8 cellular contexts compared by ENCODE assay signal in genomic region chr12:49345840-49346658, GRCh38. TPM values are rescaled to one million over a fixed set of nuclear protein-coding genes. Genes with fewer than 3 reads are reported as not detected.
A peak's percentile ranks its signal among the peaks of the same experiment; 100 is the strongest.
DNase-seq lines count a peak whose midpoint lies in the region; ATAC-seq and TF ChIP-seq lines count a peak whose summit lies in the region.

No MANE protein-coding gene starts in this region.

- H3K4me1 ChIP-seq in liver (ENCODE audit: control insufficient read depth in 4 of 4, insufficient read depth in 4 of 4, low read length in 3 of 4) (peaks cover 31 to 60% (median 47%) of the 10 kb centered on the region in 4 donors), thyroid gland (peaks cover 47 to 75% of the 10 kb centered on the region in 2 donors)

- H3K9me3 ChIP-seq in liver (ENCODE audit: control insufficient read depth in 4 of 4, low read length in 3 of 4) = no peaks in the 10 kb centered on the region
- no peaks in the 10 kb centered on the region for H3K9me3 ChIP-seq in thyroid gland

- TF ChIP-seq CTCF in liver (IDR thresholded peaks at IDR 0.05; ENCODE audit: low read depth, low read length, missing input control) = no peak
- TF ChIP-seq CTCF in thyroid gland (IDR thresholded peaks at IDR 0.05) = no peak

- H3K9me3 Mint-ChIP-seq in activated T-helper 1 cell treated with anti-CD3 and anti-CD28 coated beads, Interleukin-12 subunit alpha, Interleukin-12 subunit beta, Interleukin-2, Interleukin-4 antibody, amounts not matched to agents 30 ng/mL and 10 ng/mL and 1 ng/mL, durations not matched to agents 14 hours and 24 hours and 36 hours = no peaks in the 10 kb centered on the region

- no peak overlapping the region for H3K9ac ChIP-seq in liver (ENCODE audit: low read depth in 1 of 2, low read length in 2 of 2)

- H3K36me3 Mint-ChIP-seq in activated T-helper 1 cell treated with anti-CD3 and anti-CD28 coated beads, Interleukin-12 subunit alpha, Interleukin-12 subunit beta, Interleukin-2, Interleukin-4 antibody, amounts not matched to agents 30 ng/mL and 10 ng/mL and 1 ng/mL, durations not matched to agents 14 hours and 24 hours and 36 hours (ENCODE audit: low read depth) = no peaks in the 10 kb centered on the region

- TF ChIP-seq POLR2A in thyroid gland (IDR thresholded peaks at IDR 0.05) = no peak

- peak; percentile 60 for DNase-seq in activated effector memory CD4-positive, alpha-beta T cell treated with anti-CD3 and anti-CD28 coated beads, Interleukin-2, amount 50 U/mL, for 16 hours
- DNase-seq in activated effector memory CD4-positive, alpha-beta T cell treated with Interleukin-2 at 50 U/mL for 16 hours = no peak
- DNase-seq in activated T-helper 1 cell treated with anti-CD3 and anti-CD28 coated beads, Interleukin-12 subunit alpha, Interleukin-12 subunit beta, Interleukin-2, Interleukin-4 antibody, amounts not matched to agents 30 ng/mL and 10 ng/mL and 1 ng/mL, durations not matched to agents 14 hours and 24 hours and 36 hours (ENCODE audit: low spot score) = no peak
- DNase-seq in thyroid gland (peak; percentile 25 to 28), cerebellar cortex (ENCODE audit: low spot score) (no peak)

- H3K27me3 ChIP-seq in liver (ENCODE audit: control insufficient read depth in 4 of 4, insufficient read depth in 4 of 4, low read length in 3 of 4) = no peaks in the 10 kb centered on the region
- no peaks in the 10 kb centered on the region for H3K27me3 ChIP-seq in thyroid gland

- peak overlapping the region; percentile 79 for H3K4me3 Mint-ChIP-seq in activated T-helper 1 cell treated with anti-CD3 and anti-CD28 coated beads, Interleukin-12 subunit alpha, Interleukin-12 subunit beta, Interleukin-2, Interleukin-4 antibody, amounts not matched to agents 30 ng/mL and 10 ng/mL and 1 ng/mL, durations not matched to agents 14 hours and 24 hours and 36 hours

- WGBS in liver = 2% methylated on average over 60 of the region's 60 CpGs
- WGBS in thyroid gland, 2 donors = 5 to 8% methylated on average over 50 to 60 of the region's 60 CpGs

- H3K27ac ChIP-seq in liver (ENCODE audit: low read depth in 1 of 2, low read length in 2 of 2) = peak overlapping the region in 1 of 2 donors; percentile 49
- H3K27ac ChIP-seq in thyroid gland = peak overlapping the region in 2 of 3 donors; percentile 61 to 86

- H3K4me3 ChIP-seq in liver (ENCODE audit: low read depth in 1 of 3, low read length in 3 of 3) (peak overlapping the region in 2 of 3 donors; percentile 51 to 67), thyroid gland (replicated peaks in 1 of 3) (peak overlapping the region; percentile 3 to 26 (median 21))

- no peak overlapping the region for H3K27ac Mint-ChIP-seq in activated T-helper 1 cell treated with anti-CD3 and anti-CD28 coated beads, Interleukin-12 subunit alpha, Interleukin-12 subunit beta, Interleukin-2, Interleukin-4 antibody, amounts not matched to agents 30 ng/mL and 10 ng/mL and 1 ng/mL, durations not matched to agents 14 hours and 24 hours and 36 hours

- intact Hi-C loops in activated T-helper 1 cell treated with anti-CD3 and anti-CD28 coated beads, Interleukin-12 subunit alpha, Interleukin-12 subunit beta, Interleukin-2, Interleukin-4 antibody, amounts not matched to agents 30 ng/mL and 10 ng/mL and 1 ng/mL, durations not matched to agents 14 hours and 24 hours and 36 hours (cut with micrococcal nuclease) = loop anchor here (1.0 to 2.0 kb wide), 2 partner anchors 9 to 13 kb away; partner anchors contain the start of gene C1QL4
- intact Hi-C loops in thyroid gland (cut with DNase I) = no loop called here

- ATAC-seq in GM18870 (IDR thresholded peaks at IDR 0.05; ENCODE audit: unreplicated experiment) (no peak), HG02763 (IDR thresholded peaks at IDR 0.05; ENCODE audit: unreplicated experiment) (no peak)

- peaks cover 25% of the 10 kb centered on the region for H3K4me1 Mint-ChIP-seq in activated T-helper 1 cell treated with anti-CD3 and anti-CD28 coated beads, Interleukin-12 subunit alpha, Interleukin-12 subunit beta, Interleukin-2, Interleukin-4 antibody, amounts not matched to agents 30 ng/mL and 10 ng/mL and 1 ng/mL, durations not matched to agents 14 hours and 24 hours and 36 hours (ENCODE audit: low read depth)

- H3K36me3 ChIP-seq in liver (ENCODE audit: control insufficient read depth in 4 of 4, insufficient read depth in 3 of 4, low read depth in 1 of 4, low read length in 3 of 4) (peaks cover 0 to under 1% (median under 1%) of the 10 kb centered on the region in 4 donors), thyroid gland (no peaks in the 10 kb centered on the region)

- H3K27me3 Mint-ChIP-seq in activated T-helper 1 cell treated with anti-CD3 and anti-CD28 coated beads, Interleukin-12 subunit alpha, Interleukin-12 subunit beta, Interleukin-2, Interleukin-4 antibody, amounts not matched to agents 30 ng/mL and 10 ng/mL and 1 ng/mL, durations not matched to agents 14 hours and 24 hours and 36 hours (ENCODE audit: insufficient read depth) = peaks cover 63% of the 10 kb centered on the region

- no peak for TF ChIP-seq RAD21 in liver (IDR thresholded peaks at IDR 0.05)

TF ChIP-seq in liver, 16 proteins besides CTCF, POLR2A, EP300 and RAD21:
- TF ChIP-seq HNF4G (IDR thresholded peaks at IDR 0.05) = no peak
- TF ChIP-seq NR2F2 (IDR thresholded peaks at IDR 0.05) = no peak
- no peak for TF ChIP-seq ATF3 (IDR thresholded peaks at IDR 0.05)
- TF ChIP-seq FOXA2 (IDR thresholded peaks at IDR 0.05) = no peak
- TF ChIP-seq YY1 (IDR thresholded peaks at IDR 0.05) = no peak
- TF ChIP-seq TAF1 (conservative IDR thresholded peaks at IDR 0.05) = no peak
- TF ChIP-seq RXRA (IDR thresholded peaks at IDR 0.05) = no peak
- no peak for TF ChIP-seq EGR1 (IDR thresholded peaks at IDR 0.05; ENCODE audit: low read depth in 2 of 2)
- no peak for TF ChIP-seq FOXA1 (IDR thresholded peaks at IDR 0.05)
- no peak for TF ChIP-seq ZBTB33 (IDR thresholded peaks at IDR 0.05)
- TF ChIP-seq GABPA (IDR thresholded peaks at IDR 0.05 in 1 of 2, conservative IDR thresholded peaks at IDR 0.05 in 1 of 2) = no peak

RNA-seq across cellular contexts. Expression of gene DNAJC22, which starts 0.6 kb away (rescaled TPM):
- 0.16 TPM in 1 of 2 replicates, not detected in the other for total RNA-seq in activated T-helper 1 cell treated with anti-CD3 and anti-CD28 coated beads, Interleukin-12 subunit alpha, Interleukin-12 subunit beta, Interleukin-2, Interleukin-4 antibody, amounts not matched to agents 30 ng/mL and 10 ng/mL and 1 ng/mL, durations not matched to agents 14 hours and 24 hours and 36 hours
- total RNA-seq in liver = 10 to 100 TPM; 16.6 to 49.4 TPM
- 10 to 100 TPM; 22.4 to 34.0 TPM for polyA plus RNA-seq in liver
- 10 to 100 TPM; 10.3 to 19.5 (median 17.5) TPM for total RNA-seq in thyroid gland

RNA-seq across cellular contexts. Expression of gene C1QL4, which starts 9.1 kb away (rescaled TPM):
- not detected in 2 replicates for total RNA-seq in activated T-helper 1 cell treated with anti-CD3 and anti-CD28 coated beads, Interleukin-12 subunit alpha, Interleukin-12 subunit beta, Interleukin-2, Interleukin-4 antibody, amounts not matched to agents 30 ng/mL and 10 ng/mL and 1 ng/mL, durations not matched to agents 14 hours and 24 hours and 36 hours
- not detected for total RNA-seq in liver
- not detected for polyA plus RNA-seq in liver
- total RNA-seq in thyroid gland = 1 to 10 TPM in 1 of 4 donors, under 1 TPM in 2, not detected in 1; 0.67 to 1.2 (median 0.73) TPM

RNA-seq across cellular contexts. Expression of gene SPATS2, which starts 21.2 kb away (rescaled TPM):
- 11.6 and 12.0 TPM in 2 replicates for total RNA-seq in activated T-helper 1 cell treated with anti-CD3 and anti-CD28 coated beads, Interleukin-12 subunit alpha, Interleukin-12 subunit beta, Interleukin-2, Interleukin-4 antibody, amounts not matched to agents 30 ng/mL and 10 ng/mL and 1 ng/mL, durations not matched to agents 14 hours and 24 hours and 36 hours
- total RNA-seq in liver (1 to 10 TPM; 4.1 to 5.2 TPM), thyroid gland (10 to 100 TPM; 24.7 to 37.8 (median 30.1) TPM)
- 1 to 10 TPM; 2.4 to 4.9 TPM for polyA plus RNA-seq in liver

RNA-seq across cellular contexts. Expression of gene TROAP, which starts 23.0 kb away (rescaled TPM):
- 46.0 TPM in 2 replicates for total RNA-seq in activated T-helper 1 cell treated with anti-CD3 and anti-CD28 coated beads, Interleukin-12 subunit alpha, Interleukin-12 subunit beta, Interleukin-2, Interleukin-4 antibody, amounts not matched to agents 30 ng/mL and 10 ng/mL and 1 ng/mL, durations not matched to agents 14 hours and 24 hours and 36 hours
- total RNA-seq in liver = 10 to 100 TPM in 1 of 2 donors, not detected in 1; 17.5 TPM
- polyA plus RNA-seq in liver = 1 to 10 TPM in 1 of 2 donors, under 1 TPM in 1; 0.97 to 2.0 TPM
- total RNA-seq in thyroid gland = 1 to 10 TPM in 1 of 4 donors, under 1 TPM in 2, not detected in 1; 0.56 to 2.6 (median 0.96) TPM

RNA-seq across cellular contexts. Expression of gene PRPH, which starts 51.1 kb away (rescaled TPM):
- 0.20 TPM in 1 of 2 replicates, not detected in the other for total RNA-seq in activated T-helper 1 cell treated with anti-CD3 and anti-CD28 coated beads, Interleukin-12 subunit alpha, Interleukin-12 subunit beta, Interleukin-2, Interleukin-4 antibody, amounts not matched to agents 30 ng/mL and 10 ng/mL and 1 ng/mL, durations not matched to agents 14 hours and 24 hours and 36 hours
- total RNA-seq in liver = not detected
- polyA plus RNA-seq in liver = under 1 TPM in 1 of 2 donors, not detected in 1; 0.05 TPM
- total RNA-seq in thyroid gland = under 1 TPM in 1 of 4 donors, not detected in 3; 0.67 TPM

Comparison
In these comparisons a context has a peak if more than half of its experiments do, and no peak if none do; other contexts are left out.
1. DNase-seq: peak in activated effector memory CD4-positive, alpha-beta T cell treated with anti-CD3 and anti-CD28 coated beads, Interleukin-2, amount 50 U/mL, for 16 hours (single experiment) and thyroid gland (2 of 2); none in activated effector memory CD4-positive, alpha-beta T cell treated with Interleukin-2 at 50 U/mL for 16 hours (single experiment), activated T-helper 1 cell treated with anti-CD3 and anti-CD28 coated beads, Interleukin-12 subunit alpha, Interleukin-12 subunit beta, Interleukin-2, Interleukin-4 antibody, amounts not matched to agents 30 ng/mL and 10 ng/mL and 1 ng/mL, durations not matched to agents 14 hours and 24 hours and 36 hours (single experiment) and cerebellar cortex (single experiment).